Comparison of ENCODE assay signal across 16 cellular contexts in the genomic region with DNA sequence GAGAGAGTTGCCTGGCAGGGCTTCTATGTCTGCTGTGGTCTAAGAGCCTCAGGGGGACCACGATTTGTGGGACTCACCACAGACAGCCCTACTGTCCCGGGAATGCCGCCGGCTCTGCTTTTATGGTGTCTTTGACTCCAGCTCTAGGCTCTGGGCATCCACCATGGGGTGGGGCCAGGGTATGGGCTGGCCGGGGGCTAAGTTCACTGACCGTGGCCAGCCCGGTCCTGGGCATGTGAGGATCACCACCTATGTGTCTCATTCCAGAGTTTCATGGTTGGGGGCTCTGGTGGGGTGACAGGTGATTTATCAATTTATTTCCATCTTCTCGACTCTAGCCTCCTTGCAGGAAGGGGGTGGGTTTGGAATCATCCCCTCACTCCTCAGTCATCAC.
DNase-seq lines count a peak whose midpoint lies in the region; ATAC-seq and TF ChIP-seq lines count a peak whose summit lies in the region.
"Had no signal": no experiment of that assay in that cellular context is flagged by ENCODE, and none has a peak within 500 bp of the region (broad histone marks: within the 10 kb centered on the region; RNA-seq: fewer than 3 reads in every experiment).

No MANE protein-coding gene starts in this region.

- no peaks in the 10 kb centered on the region for H3K36me3 ChIP-seq in KMS-11 (ENCODE audit: insufficient read depth)
- H3K36me3 ChIP-seq: upper lobe of right lung had no signal

- TF ChIP-seq CTCF in KMS-11 (conservative IDR thresholded peaks at IDR 0.05; ENCODE audit: low read depth, low read length) (no peak), natural killer cell (IDR thresholded peaks at IDR 0.05) (no peak)

- no peaks in the 10 kb centered on the region for H3K27me3 Mint-ChIP-seq in activated CD4-positive, alpha-beta T cell treated with anti-CD3 and anti-CD28 coated beads, Interleukin-2, amount 10 ng/mL, durations not matched to agents 24 days and 14 days
- no peaks in the 10 kb centered on the region for H3K27me3 Mint-ChIP-seq in activated T-cell treated with anti-CD3 and anti-CD28 coated beads, Interleukin-2, amount 50 U/mL, for 72 hours (ENCODE audit: low read depth)
- H3K27me3 Mint-ChIP-seq in natural killer cell (ENCODE audit: low read depth in 2 of 2) = peaks cover 5 to 7% of the 10 kb centered on the region in 2 donors

- no peaks in the 10 kb centered on the region for H4K20me1 ChIP-seq in KMS-11 (ENCODE audit: insufficient read depth)

- H3K27me3 ChIP-seq in KMS-11 (ENCODE audit: insufficient read depth, low read depth) = no peaks in the 10 kb centered on the region
- H3K27me3 ChIP-seq: upper lobe of right lung had no signal

- no peak overlapping the region for H3K4me3 ChIP-seq in KMS-11 (IDR thresholded peaks at IDR 0.05; ENCODE audit: insufficient read depth, low read depth, low read length)
- H3K4me3 ChIP-seq: upper lobe of right lung had no signal

- H3K27ac ChIP-seq in KMS-11 = peak overlapping the region; percentile 99
- H3K27ac ChIP-seq: upper lobe of right lung had no signal

- peaks cover 85% of the 10 kb centered on the region for H3K4me1 ChIP-seq in KMS-11 (ENCODE audit: low read depth, poor library complexity, severe bottlenecking)

- H3K27ac Mint-ChIP-seq in activated CD4-positive, alpha-beta T cell treated with anti-CD3 and anti-CD28 coated beads, Interleukin-2, amount 10 ng/mL, durations not matched to agents 24 days and 14 days = peak overlapping the region; percentile 87
- no peak overlapping the region for H3K27ac Mint-ChIP-seq in activated T-cell treated with anti-CD3 and anti-CD28 coated beads, Interleukin-2, amount 50 U/mL, for 72 hours
- H3K27ac Mint-ChIP-seq in natural killer cell = peak overlapping the region; percentile 77 to 84
- H3K27ac Mint-ChIP-seq: mesothelial cell of epicardium had no signal

- H3K9ac ChIP-seq in KMS-11 = peak overlapping the region; percentile 63

- no peaks in the 10 kb centered on the region for H3K9me3 Mint-ChIP-seq in activated CD4-positive, alpha-beta T cell treated with anti-CD3 and anti-CD28 coated beads, Interleukin-2, amount 10 ng/mL, durations not matched to agents 24 days and 14 days
- no peaks in the 10 kb centered on the region for H3K9me3 Mint-ChIP-seq in activated T-cell treated with anti-CD3 and anti-CD28 coated beads, Interleukin-2, amount 50 U/mL, for 72 hours
- no peaks in the 10 kb centered on the region for H3K9me3 Mint-ChIP-seq in natural killer cell
- H3K9me3 Mint-ChIP-seq: mesothelial cell of epicardium, WTC11 had no signal

- H3K4me2 ChIP-seq in KMS-11 = peak overlapping the region; percentile 95

- no peaks in the 10 kb centered on the region for H3K79me2 ChIP-seq in KMS-11 (ENCODE audit: insufficient read depth, low read depth)

- no peak for ATAC-seq in activated T-cell treated with anti-CD3 and anti-CD28 coated beads, Interleukin-2, amount 50 U/mL, for 72 hours (replicated peaks in 1 of 2)
- ATAC-seq in natural killer cell (no peak), HG03095 (IDR thresholded peaks at IDR 0.05; ENCODE audit: unreplicated experiment) (no peak), HG03442 (IDR thresholded peaks at IDR 0.05; ENCODE audit: unreplicated experiment) (no peak)
- ATAC-seq: Panc1, upper lobe of right lung had no signal

- H3K4me3 Mint-ChIP-seq in activated CD4-positive, alpha-beta T cell treated with anti-CD3 and anti-CD28 coated beads, Interleukin-2, amount 10 ng/mL, durations not matched to agents 24 days and 14 days = peak overlapping the region; percentile 67
- peak overlapping the region; percentile 62 to 74 for H3K4me3 Mint-ChIP-seq in activated T-cell treated with anti-CD3 and anti-CD28 coated beads, Interleukin-2, amount 50 U/mL, for 72 hours
- H3K4me3 Mint-ChIP-seq in natural killer cell = peak overlapping the region; percentile 9
- H3K4me3 Mint-ChIP-seq: mesothelial cell of epicardium, WTC11 had no signal

- intact Hi-C loops in activated CD4-positive, alpha-beta T cell treated with anti-CD3 and anti-CD28 coated beads, Interleukin-2, amount 10 ng/mL, durations not matched to agents 24 days and 14 days (cut with micrococcal nuclease) = loop anchor here (5.0 to 10.0 kb wide), 3 partner anchors 83 to 429 kb away; partner anchors contain the start of genes CKS2 and SECISBP2
- intact Hi-C loops in natural killer cell (cut with micrococcal nuclease) = no loop called here

- peaks cover 78% of the 10 kb centered on the region for H3K4me1 Mint-ChIP-seq in activated CD4-positive, alpha-beta T cell treated with anti-CD3 and anti-CD28 coated beads, Interleukin-2, amount 10 ng/mL, durations not matched to agents 24 days and 14 days
- H3K4me1 Mint-ChIP-seq in activated T-cell treated with anti-CD3 and anti-CD28 coated beads, Interleukin-2, amount 50 U/mL, for 72 hours (ENCODE audit: low read depth) = peaks cover 78% of the 10 kb centered on the region
- H3K4me1 Mint-ChIP-seq in natural killer cell = peaks cover 22 to 27% of the 10 kb centered on the region in 2 donors

- no peak for DNase-seq in activated CD4-positive, alpha-beta T cell treated with anti-CD3 and anti-CD28 coated beads, Interleukin-2, amount 10 ng/mL, durations not matched to agents 24 days and 14 days
- DNase-seq in activated CD4-positive, alpha-beta T cell treated with anti-CD3 and anti-CD28 coated beads, Interleukin-2, amount 50 U/mL, for 48 hours = no peak
- no peak for DNase-seq in activated T-cell treated with anti-CD3 and anti-CD28 coated beads, Interleukin-2, amount 50 U/mL, for 72 hours
- no peak for DNase-seq in natural killer cell
- no peak for DNase-seq in GDM1 (lab: John Stamatoyannopoulos, UW)
- DNase-seq: activated CD8-positive, alpha-beta memory T cell treated with anti-CD3 and anti-CD28 coated beads, Interleukin-2, amount 50 U/mL, for 48 hours; aorta; NCI-H1417 treated with DMSO at 0.1 percent for 48 hours; NCI-H82; upper lobe of right lung had no signal

- peak overlapping the region; percentile 58; the same call in 1 of the 2 replicates for H2AFZ ChIP-seq in KMS-11 (ENCODE audit: low read depth)

- H3K36me3 Mint-ChIP-seq in activated CD4-positive, alpha-beta T cell treated with anti-CD3 and anti-CD28 coated beads, Interleukin-2, amount 10 ng/mL, durations not matched to agents 24 days and 14 days (ENCODE audit: low read depth) = peaks cover 2% of the 10 kb centered on the region
- no peaks in the 10 kb centered on the region for H3K36me3 Mint-ChIP-seq in activated T-cell treated with anti-CD3 and anti-CD28 coated beads, Interleukin-2, amount 50 U/mL, for 72 hours (ENCODE audit: insufficient read depth in 2 of 2)
- no peaks in the 10 kb centered on the region for H3K36me3 Mint-ChIP-seq in natural killer cell
- H3K36me3 Mint-ChIP-seq: mesothelial cell of epicardium, WTC11 had no signal

Comparison
In these comparisons a context has a peak if more than half of its experiments do, and no peak if none do; other contexts are left out.
1. H3K4me3 Mint-ChIP-seq: peak in every context shown above with its lines; median percentile 68 in activated T-cell treated with anti-CD3 and anti-CD28 coated beads, Interleukin-2, amount 50 U/mL, for 72 hours; 67 in activated CD4-positive, alpha-beta T cell treated with anti-CD3 and anti-CD28 coated beads, Interleukin-2, amount 10 ng/mL, durations not matched to agents 24 days and 14 days; 9 in natural killer cell.